Comparison of ENCODE assay signal across 14 cellular contexts in the genomic region with DNA sequence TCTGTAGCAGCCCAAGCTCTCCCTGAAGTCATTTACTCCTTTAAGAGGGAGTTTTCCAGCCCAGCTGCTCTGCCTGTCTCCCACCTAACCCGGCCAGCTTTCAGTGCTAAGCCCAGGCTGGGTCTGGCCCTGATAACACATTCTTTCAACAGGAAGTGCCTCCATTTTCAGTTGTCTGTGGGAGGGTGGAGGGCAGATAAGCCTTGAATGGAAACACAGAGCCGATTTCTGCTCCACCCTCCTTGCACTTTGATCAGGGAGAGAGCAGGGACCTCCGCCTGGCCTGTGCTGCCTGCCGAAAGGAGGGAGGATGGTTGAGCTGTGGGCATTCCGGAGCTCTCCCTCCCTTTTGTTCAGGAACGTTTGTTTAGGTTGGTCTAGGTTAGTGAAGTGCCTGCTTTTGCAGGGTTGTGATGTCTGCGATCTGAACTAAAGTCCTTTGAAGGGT. TPM values are rescaled to one million over a fixed set of nuclear protein-coding genes. Genes with fewer than 3 reads are reported as not detected.
DNase-seq lines count a peak whose midpoint lies in the region; ATAC-seq and TF ChIP-seq lines count a peak whose summit lies in the region.
"Had no signal": no experiment of that assay in that cellular context is flagged by ENCODE, and none has a peak within 500 bp of the region (broad histone marks: within the 10 kb centered on the region; RNA-seq: fewer than 3 reads in every experiment).

No MANE protein-coding gene starts in this region.

- H3K9ac ChIP-seq in DND-41 (ENCODE audit: low read depth, low read length) (no peak overlapping the region), neuronal stem cell (ENCODE audit: low read depth, low read length, poor library complexity) (no peak overlapping the region)

- WGBS in neuronal stem cell (ENCODE audit: extremely low coverage in 2 of 2, insufficient read length in 2 of 2, insufficient replicate concordance in 1 of 2), 2 donors: no CpG with 5 or more reads among the region's 7 CpGs

- H2AFZ ChIP-seq in DND-41 (ENCODE audit: low read depth, low read length) (peak overlapping the region; percentile 31; the same call in 1 of the 2 replicates), neuronal stem cell (ENCODE audit: low read length) (peak overlapping the region; percentile 28)

- H2BK15ac ChIP-seq in neuronal stem cell (ENCODE audit: low read length): no peak overlapping the region

- H3K9me3 Mint-ChIP-seq in activated naive CD8-positive, alpha-beta T cell treated with anti-CD3 and anti-CD28 coated beads for 36 hours: no peaks in the 10 kb centered on the region
- H3K9me3 Mint-ChIP-seq: T-cell had no signal

- H3K79me1 ChIP-seq in neuronal stem cell (ENCODE audit: low read depth, low read length): no peaks in the 10 kb centered on the region

- no peak overlapping the region for H3K27ac ChIP-seq in DND-41 (ENCODE audit: low read length)
- peak overlapping the region; percentile 89 to 97 for H3K27ac ChIP-seq in ascending aorta
- peak overlapping the region; percentile 89 to 100 for H3K27ac ChIP-seq in right atrium auricular region
- H3K27ac ChIP-seq in neuronal stem cell (replicated peaks; ENCODE audit: low read length): peak overlapping the region; percentile 3

- H2AK5ac ChIP-seq in neuronal stem cell (ENCODE audit: low read depth, low read length): no peak overlapping the region

- no peak overlapping the region for H3K23ac ChIP-seq in neuronal stem cell (ENCODE audit: low read depth, low read length, poor library complexity)

- peaks cover 40% of the 10 kb centered on the region for H3K27me3 Mint-ChIP-seq in activated naive CD8-positive, alpha-beta T cell treated with anti-CD3 and anti-CD28 coated beads for 36 hours

- no peak overlapping the region for H3K4ac ChIP-seq in neuronal stem cell (ENCODE audit: low read length)

- H2BK12ac ChIP-seq in neuronal stem cell (ENCODE audit: low read length): no peak overlapping the region

- ATAC-seq in DND-41 (ENCODE audit: insufficient read depth, low read depth) (no peak), GM21825 (IDR thresholded peaks at IDR 0.05; ENCODE audit: unreplicated experiment) (no peak), HG02571 (IDR thresholded peaks at IDR 0.05; ENCODE audit: unreplicated experiment) (no peak)
- ATAC-seq: activated CD8-positive, alpha-beta T cell treated with anti-CD3 and anti-CD28 coated beads, Interleukin-2, amount 10 ng/mL, durations not matched to agents 7 days and 5 days; T-cell had no signal

- DNase-seq in DND-41 (no peak), ascending aorta (ENCODE audit: low spot score in 2 of 2) (no peak), right atrium auricular region (ENCODE audit: low spot score) (peak; percentile 77), neuronal stem cell (ENCODE audit: low spot score) (no peak), foreskin melanocyte (no peak)
- DNase-seq in activated naive CD8-positive, alpha-beta T cell treated with anti-CD3 and anti-CD28 coated beads for 36 hours: no peak
- DNase-seq: ACHN; activated CD8-positive, alpha-beta T cell treated with anti-CD3 and anti-CD28 coated beads, Interleukin-2, amount 10 ng/mL, durations not matched to agents 7 days and 5 days; NCI-H1436; nucleus accumbens; stimulated activated CD4-positive, alpha-beta T cell treated with anti-CD3 and anti-CD28 coated beads, Interleukin-4, amount 100 ng/mL, for 24 hours; T-cell had no signal

- H3K4me3 ChIP-seq in DND-41 (ENCODE audit: low read depth in 1 of 2, low read length in 2 of 2): no peak overlapping the region
- peak overlapping the region; percentile 24 to 43 for H3K4me3 ChIP-seq in ascending aorta
- H3K4me3 ChIP-seq in right atrium auricular region: peak overlapping the region in 1 of 2 donors; percentile 4
- no peak overlapping the region for H3K4me3 ChIP-seq in neuronal stem cell (ENCODE audit: low read length in 2 of 2)

- TF ChIP-seq CTCF in DND-41 (IDR thresholded peaks at IDR 0.05; ENCODE audit: borderline replicate concordance, extremely low read depth, low read length, poor library complexity, severe bottlenecking) (no peak), ascending aorta (IDR thresholded peaks at IDR 0.05) (no peak), right atrium auricular region (IDR thresholded peaks at IDR 0.05) (no peak)

- H4K8ac ChIP-seq in neuronal stem cell (ENCODE audit: low read depth, low read length): no peak overlapping the region

- no peaks in the 10 kb centered on the region for H4K20me1 ChIP-seq in DND-41 (ENCODE audit: insufficient read depth, low read length)

- H3K4me1 Mint-ChIP-seq in activated naive CD8-positive, alpha-beta T cell treated with anti-CD3 and anti-CD28 coated beads for 36 hours: peaks cover 3% of the 10 kb centered on the region
- H3K4me1 Mint-ChIP-seq: T-cell had no signal

- H3K9me3 ChIP-seq in DND-41 (ENCODE audit: insufficient read depth, low read length, severe bottlenecking) (no peaks in the 10 kb centered on the region), ascending aorta (no peaks in the 10 kb centered on the region), right atrium auricular region (no peaks in the 10 kb centered on the region), neuronal stem cell (replicated peaks in 1 of 2; ENCODE audit: control insufficient read depth in 2 of 2, insufficient read depth in 1 of 2, low read depth in 1 of 2, low read length in 2 of 2) (no peaks in the 10 kb centered on the region)

- no peak overlapping the region for H3K27ac Mint-ChIP-seq in activated naive CD8-positive, alpha-beta T cell treated with anti-CD3 and anti-CD28 coated beads for 36 hours
- H3K27ac Mint-ChIP-seq: activated CD8-positive, alpha-beta T cell treated with anti-CD3 and anti-CD28 coated beads, Interleukin-2, amount 10 ng/mL, durations not matched to agents 7 days and 5 days; T-cell had no signal

- H2BK5ac ChIP-seq in neuronal stem cell (ENCODE audit: low read length): no peak overlapping the region

- H3K4me2 ChIP-seq in DND-41 (ENCODE audit: insufficient read depth, low read length) (no peak overlapping the region), neuronal stem cell (ENCODE audit: insufficient read depth, low read length, poor library complexity, severe bottlenecking) (no peak overlapping the region)

- H2BK120ac ChIP-seq in neuronal stem cell (ENCODE audit: low read depth, low read length): no peak overlapping the region

- H3K18ac ChIP-seq in neuronal stem cell (ENCODE audit: low read length): peak overlapping the region; percentile 38

- no peak overlapping the region for H4K91ac ChIP-seq in neuronal stem cell (ENCODE audit: low read depth, low read length, poor library complexity)

- intact Hi-C loops in ascending aorta (cut with DNase I): loop anchor here (5.0 to 10.0 kb wide), 2 partner anchors 153 to 1041 kb away; no protein-coding TSS in a partner anchor

- H3K79me2 ChIP-seq in DND-41 (ENCODE audit: insufficient read depth, low read length): no peaks in the 10 kb centered on the region

- H3K14ac ChIP-seq in neuronal stem cell (ENCODE audit: low read length): no peak overlapping the region

- no peaks in the 10 kb centered on the region for H3K36me3 Mint-ChIP-seq in activated naive CD8-positive, alpha-beta T cell treated with anti-CD3 and anti-CD28 coated beads for 36 hours
- H3K36me3 Mint-ChIP-seq: T-cell had no signal

- H3K4me1 ChIP-seq in DND-41 (ENCODE audit: insufficient read depth, low read length): no peaks in the 10 kb centered on the region
- peaks cover 9 to 84% of the 10 kb centered on the region in 2 donors for H3K4me1 ChIP-seq in ascending aorta
- H3K4me1 ChIP-seq in right atrium auricular region: peaks cover 0 to 98% of the 10 kb centered on the region in 2 donors
- H3K4me1 ChIP-seq in neuronal stem cell (ENCODE audit: control insufficient read depth in 2 of 2, insufficient read depth in 1 of 2, low read depth in 1 of 2, low read length in 2 of 2): peaks cover 2 to 15% of the 10 kb centered on the region in 2 donors

- H3K36me3 ChIP-seq in DND-41 (ENCODE audit: insufficient read depth, low read length) (no peaks in the 10 kb centered on the region), ascending aorta (peaks cover 0 to 3% of the 10 kb centered on the region in 2 donors), right atrium auricular region (peaks cover 19% of the 10 kb centered on the region), neuronal stem cell (replicated peaks in 1 of 2; ENCODE audit: control insufficient read depth in 2 of 2, insufficient read depth in 2 of 2, low read length in 2 of 2) (no peaks in the 10 kb centered on the region)

- H3K27me3 ChIP-seq in DND-41 (ENCODE audit: insufficient read depth, low read length, poor library complexity) (peaks cover 14% of the 10 kb centered on the region), ascending aorta (no peaks in the 10 kb centered on the region), right atrium auricular region (no peaks in the 10 kb centered on the region), neuronal stem cell (ENCODE audit: control insufficient read depth in 3 of 3, insufficient read depth in 3 of 3, low read depth in 1 of 3, low read length in 3 of 3) (peaks cover 0 to 42% (median 0%) of the 10 kb centered on the region in 3 experiments)

- H3K4me3 Mint-ChIP-seq in activated naive CD8-positive, alpha-beta T cell treated with anti-CD3 and anti-CD28 coated beads for 36 hours: no peak overlapping the region
- H3K4me3 Mint-ChIP-seq: activated CD8-positive, alpha-beta T cell treated with anti-CD3 and anti-CD28 coated beads, Interleukin-2, amount 10 ng/mL, durations not matched to agents 7 days and 5 days; T-cell had no signal

RNA-seq across cellular contexts. Expression of a gene that starts 24.8 kb away (rescaled TPM):
- total RNA-seq in ascending aorta (89.3 TPM), right atrium auricular region (10 to 100 TPM; 88.7 to 95.5 TPM)
- 0.04 TPM for polyA plus RNA-seq in neuronal stem cell (2013, experiment 1 of 2)
- polyA plus RNA-seq in neuronal stem cell (2013, experiment 2 of 2): 0.03 TPM
- total RNA-seq in activated naive CD8-positive, alpha-beta T cell treated with anti-CD3 and anti-CD28 coated beads for 36 hours: not detected
- total RNA-seq: activated CD8-positive, alpha-beta T cell treated with anti-CD3 and anti-CD28 coated beads, Interleukin-2, amount 10 ng/mL, durations not matched to agents 7 days and 5 days had no signal

Comparison
In these comparisons a context has a peak if more than half of its experiments do, and no peak if none do; other contexts are left out.
1. H3K4me3 ChIP-seq: peak in ascending aorta (2 of 2); none in DND-41 (0 of 2) and neuronal stem cell (0 of 2).
2. RNA of a gene that starts 24.8 kb away (total RNA-seq): 88.7 to 95.5 TPM in right atrium auricular region and 89.3 TPM in ascending aorta (single experiment); not detected in activated naive CD8-positive, alpha-beta T cell treated with anti-CD3 and anti-CD28 coated beads for 36 hours; every median in the first group is over 10 times any median in the second.